25 cellular contexts compared by ENCODE assay signal in the genomic region with DNA sequence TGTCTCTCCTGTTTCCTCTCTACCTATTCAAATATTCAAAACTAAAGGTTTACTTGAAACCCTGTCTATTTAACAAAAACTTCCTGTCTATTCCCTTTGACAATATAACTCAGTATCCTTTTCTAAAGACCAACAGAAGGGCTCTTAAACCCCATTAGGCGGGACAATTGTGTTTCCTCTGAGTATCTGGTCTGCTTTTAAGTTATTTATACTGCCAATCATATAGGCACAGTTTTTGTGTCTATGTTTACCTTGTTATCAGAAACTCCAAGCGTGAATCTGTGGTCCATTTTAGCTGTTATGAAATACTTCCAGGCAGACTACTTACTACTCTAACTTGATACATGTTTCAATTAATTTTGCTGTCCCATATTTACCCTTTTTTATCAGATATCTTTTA.
DNase-seq lines count a peak whose midpoint lies in the region; ATAC-seq and TF ChIP-seq lines count a peak whose summit lies in the region.
"Had no signal": no experiment of that assay in that cellular context is flagged by ENCODE, and none has a peak within 500 bp of the region (broad histone marks: within the 10 kb centered on the region; RNA-seq: fewer than 3 reads in every experiment).

No MANE protein-coding gene starts in this region.

- peaks cover 8% of the 10 kb centered on the region for H3K9me3 Mint-ChIP-seq in chondrocyte (ENCODE audit: low read depth)
- H3K9me3 Mint-ChIP-seq: stimulated activated memory B cell treated with anti-CD40 and anti-IgM and Interleukin-4, amounts not matched to agents 10 μg/mL and 1 μg/mL and 100 μg/mL, for 72 hours had no signal

- peak; percentile 7 for DNase-seq in DMS79 (lab: John Stamatoyannopoulos, UW)
- DNase-seq in DMS79 treated with DMSO at 0.1 percent for 48 hours (lab: John Stamatoyannopoulos, UW), result no peak
- peak; percentile 85 for DNase-seq in NCI-H187 treated with DMSO at 0.1 percent for 48 hours (lab: John Stamatoyannopoulos, UW)
- peak; percentile 92 for DNase-seq in NCI-H748 (lab: John Stamatoyannopoulos, UW; ENCODE audit: unreplicated experiment)
- no peak for DNase-seq in HEK293T (ENCODE audit: extremely low spot score)
- DNase-seq in chondrocyte (ENCODE audit: low spot score), result no peak
- DNase-seq in Ammon's horn (ENCODE audit: low spot score), result no peak
- DNase-seq: activated CD4-positive, alpha-beta T cell treated with anti-CD3 and anti-CD28 coated beads, Interleukin-2, amount 50 U/mL, for 4 hours; activated CD4-positive, CD25-positive, alpha-beta regulatory T cell; activated naive CD4-positive, alpha-beta T cell treated with Interleukin-2 at 50 U/mL for 16 hours; cerebellar nuclear complex; mesenchymal stem cell; NCI-H2029; NCI-H524 treated with DMSO at 0.1 percent for 48 hours; right lobe of liver; stimulated activated CD4-positive, alpha-beta T cell treated with anti-CD3 and anti-CD28 coated beads, Interleukin-12 subunit alpha, Interleukin-12 subunit beta, amount 100 ng/mL, for 4 hours; stimulated activated CD4-positive, alpha-beta T cell treated with anti-CD3 and anti-CD28 coated beads, Interleukin-4, amount 100 ng/mL, for 4 hours; T-helper 1 cell had no signal

- CTCF ChIA-PET in HEK293T (lab: Yijun Ruan, JAX), result no interaction called here

- no peak for TF ChIP-seq CTCF in chondrocyte (IDR thresholded peaks at IDR 0.05)

- peaks cover 42% of the 10 kb centered on the region for H3K4me1 Mint-ChIP-seq in chondrocyte (ENCODE audit: low read depth)
- H3K4me1 Mint-ChIP-seq: CD14-positive monocyte; stimulated activated memory B cell treated with anti-CD40 and anti-IgM and Interleukin-4, amounts not matched to agents 10 μg/mL and 1 μg/mL and 100 μg/mL, for 72 hours had no signal

- no peak for ATAC-seq in HG03442 (IDR thresholded peaks at IDR 0.05; ENCODE audit: unreplicated experiment)
- ATAC-seq: K562; left lobe of liver; right lobe of liver; stimulated activated memory B cell treated with anti-CD40 and anti-IgM and Interleukin-4, amounts not matched to agents 10 μg/mL and 1 μg/mL and 100 μg/mL, for 72 hours had no signal

- H3K27me3 Mint-ChIP-seq in chondrocyte (ENCODE audit: low read depth), result no peaks in the 10 kb centered on the region
- H3K27me3 Mint-ChIP-seq: progenitor cell of endocrine pancreas; stimulated activated memory B cell treated with anti-CD40 and anti-IgM and Interleukin-4, amounts not matched to agents 10 μg/mL and 1 μg/mL and 100 μg/mL, for 72 hours had no signal

- no peak overlapping the region for H3K4me3 Mint-ChIP-seq in chondrocyte (ENCODE audit: unreplicated experiment)
- H3K4me3 Mint-ChIP-seq: brain; CD14-positive monocyte; stimulated activated memory B cell treated with anti-CD40 and anti-IgM and Interleukin-4, amounts not matched to agents 10 μg/mL and 1 μg/mL and 100 μg/mL, for 72 hours had no signal

- POLR2A ChIA-PET in HEK293T (lab: Yijun Ruan, JAX), result interaction anchor here (0.7 kb wide), 1 partner anchor 598 kb away, joined by 4 read pairs; no protein-coding TSS in a partner anchor

- no peaks in the 10 kb centered on the region for H3K36me3 Mint-ChIP-seq in chondrocyte (ENCODE audit: low read depth)
- H3K36me3 Mint-ChIP-seq: brain; CD14-positive monocyte; stimulated activated memory B cell treated with anti-CD40 and anti-IgM and Interleukin-4, amounts not matched to agents 10 μg/mL and 1 μg/mL and 100 μg/mL, for 72 hours had no signal

- no peak overlapping the region for H3K27ac Mint-ChIP-seq in chondrocyte (ENCODE audit: unreplicated experiment)
- H3K27ac Mint-ChIP-seq: brain; CD14-positive monocyte; progenitor cell of endocrine pancreas; stimulated activated memory B cell treated with anti-CD40 and anti-IgM and Interleukin-4, amounts not matched to agents 10 μg/mL and 1 μg/mL and 100 μg/mL, for 72 hours had no signal

TF ChIP-seq in HEK293T, 16 proteins besides CTCF, POLR2A, EP300 and RAD21:
- TF ChIP-seq LEF1 (IDR thresholded peaks at IDR 0.05; ENCODE audit: borderline replicate concordance) (no peak), SP1 (IDR thresholded peaks at IDR 0.05) (no peak), ELF4 (IDR thresholded peaks at IDR 0.05) (no peak), ARNT (IDR thresholded peaks at IDR 0.05) (no peak), TARDBP (IDR thresholded peaks at IDR 0.05) (no peak), L3MBTL2 (conservative IDR thresholded peaks at IDR 0.05) (no peak), FOXA1 (IDR thresholded peaks at IDR 0.05) (no peak), FOXK2 (IDR thresholded peaks at IDR 0.05) (no peak), NFRKB (IDR thresholded peaks at IDR 0.05) (no peak)
- TF ChIP-seq, protein P1, sequence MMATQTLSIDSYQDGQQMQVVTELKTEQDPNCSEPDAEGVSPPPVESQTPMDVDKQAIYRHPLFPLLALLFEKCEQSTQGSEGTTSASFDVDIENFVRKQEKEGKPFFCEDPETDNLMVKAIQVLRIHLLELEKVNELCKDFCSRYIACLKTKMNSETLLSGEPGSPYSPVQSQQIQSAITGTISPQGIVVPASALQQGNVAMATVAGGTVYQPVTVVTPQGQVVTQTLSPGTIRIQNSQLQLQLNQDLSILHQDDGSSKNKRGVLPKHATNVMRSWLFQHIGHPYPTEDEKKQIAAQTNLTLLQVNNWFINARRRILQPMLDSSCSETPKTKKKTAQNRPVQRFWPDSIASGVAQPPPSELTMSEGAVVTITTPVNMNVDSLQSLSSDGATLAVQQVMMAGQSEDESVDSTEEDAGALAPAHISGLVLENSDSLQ (IDR thresholded peaks at IDR 0.05), result no peak

Comparison
In these comparisons a context has a peak if more than half of its experiments do, and no peak if none do; other contexts are left out.
1. DNase-seq: peak in DMS79 (single experiment), NCI-H187 treated with DMSO at 0.1 percent for 48 hours (single experiment) and NCI-H748 (single experiment); none in DMS79 treated with DMSO at 0.1 percent for 48 hours (single experiment), HEK293T (single experiment), chondrocyte (single experiment) and Ammon's horn (single experiment).